In genomic region chr16:84143784-84144199, GRCh38 we compare ENCODE assay signal across 8 cellular contexts. TPM values are rescaled to one million over a fixed set of nuclear protein-coding genes. Genes with fewer than 3 reads are reported as not detected.
DNase-seq lines count a peak whose midpoint lies in the region; ATAC-seq and TF ChIP-seq lines count a peak whose summit lies in the region.

No MANE protein-coding gene starts in this region.

- H3K27ac ChIP-seq in MM.1S (ENCODE audit: low read length) (peak overlapping the region; percentile 84), neural cell (ENCODE audit: low read length) (peak overlapping the region; percentile 94)

- H3K9me3 ChIP-seq in MM.1S (replicated peaks; ENCODE audit: insufficient read depth, low read length) (no peaks in the 10 kb centered on the region), neural cell (ENCODE audit: low read length) (no peaks in the 10 kb centered on the region)

- ATAC-seq in HG03108 (IDR thresholded peaks at IDR 0.05; ENCODE audit: unreplicated experiment), result no peak

- H3K27me3 ChIP-seq in MM.1S (replicated peaks; ENCODE audit: insufficient read depth, low read length) (no peaks in the 10 kb centered on the region), neural cell (ENCODE audit: insufficient read depth, low read depth, low read length) (no peaks in the 10 kb centered on the region)

- peak overlapping the region in 2 of 7 donors; percentile 68 to 87 for H3K27ac Mint-ChIP-seq in CD14-positive monocyte

- H4K20me1 ChIP-seq in MM.1S (ENCODE audit: insufficient read depth, low read length) (no peaks in the 10 kb centered on the region), neural cell (ENCODE audit: insufficient read depth) (no peaks in the 10 kb centered on the region)

- H3K9me3 Mint-ChIP-seq in CD14-positive monocyte, result peaks cover 0 to 2% (median 0%) of the 10 kb centered on the region in 7 donors

- H3K9me2 ChIP-seq in MM.1S (replicated peaks; ENCODE audit: insufficient read depth, low read length) (no peaks in the 10 kb centered on the region), neural cell (ENCODE audit: insufficient read depth, low read length) (no peaks in the 10 kb centered on the region)

- H3K79me2 ChIP-seq in MM.1S (ENCODE audit: low read length) (peaks cover 46% of the 10 kb centered on the region), neural cell (replicated peaks; ENCODE audit: insufficient read depth, low read length) (peaks cover 43% of the 10 kb centered on the region)

- H3F3A ChIP-seq in MM.1S (ENCODE audit: insufficient read depth, low read length) (peaks cover 8% of the 10 kb centered on the region), neural cell (ENCODE audit: insufficient read depth, low read length, poor library complexity, severe bottlenecking) (no peaks in the 10 kb centered on the region)

- peaks cover 17% of the 10 kb centered on the region for H3K4me1 ChIP-seq in MM.1S (ENCODE audit: low read length)

- H3K9ac ChIP-seq in MM.1S (ENCODE audit: low read length) (peak overlapping the region; percentile 92), neural cell (ENCODE audit: low read length) (peak overlapping the region; percentile 95)

- no peaks in the 10 kb centered on the region for H3K36me3 ChIP-seq in MM.1S (replicated peaks; ENCODE audit: insufficient read depth, low read length)
- peaks cover 5% of the 10 kb centered on the region for H3K36me3 ChIP-seq in neural cell (ENCODE audit: insufficient read depth, low read length)

- H3K4me2 ChIP-seq in MM.1S (ENCODE audit: low read depth, low read length) (peak overlapping the region; percentile 68), neural cell (ENCODE audit: low read length) (peak overlapping the region; percentile 88)

- no peak overlapping the region for H2AFZ ChIP-seq in MM.1S (ENCODE audit: low read length)
- peak overlapping the region; percentile 60 for H2AFZ ChIP-seq in neural cell (ENCODE audit: low read depth, low read length)

- intact Hi-C loops in CD14-positive monocyte (cut with micrococcal nuclease), result loop anchor here in 1 of 2 donors (10.0 kb wide), 1 partner anchor 51 kb away; the partner anchor contains the start of gene ADAD2

- no peak for TF ChIP-seq CTCF in CD14-positive monocyte (IDR thresholded peaks at IDR 0.05)
- TF ChIP-seq CTCF in MM.1S (IDR thresholded peaks at IDR 0.05; ENCODE audit: low read length), result no peak
- TF ChIP-seq CTCF in neural cell (IDR thresholded peaks at IDR 0.05; ENCODE audit: poor library complexity, severe bottlenecking), result no peak

- peaks cover 2 to 7% of the 10 kb centered on the region in 2 donors for H3K36me3 Mint-ChIP-seq in CD14-positive monocyte

- TF ChIP-seq RAD21 in neural cell (conservative IDR thresholded peaks at IDR 0.05), result no peak

- no peak for DNase-seq in CD14-positive monocyte (ENCODE audit: low spot score)
- DNase-seq in MM.1S, result no peak
- peak; percentile 20 for DNase-seq in dermis blood vessel endothelial cell
- DNase-seq in Ammon's horn (ENCODE audit: low spot score), result no peak
- DNase-seq in DMS79 treated with DMSO at 0.1 percent for 48 hours (lab: John Stamatoyannopoulos, UW), result no peak
- DNase-seq in NCI-H524 treated with DMSO at 0.1 percent for 48 hours (lab: John Stamatoyannopoulos, UW), result no peak

- TF ChIP-seq EP300 in neural cell (conservative IDR thresholded peaks at IDR 0.05; ENCODE audit: poor library complexity, severe bottlenecking), result no peak

- peaks cover 5% of the 10 kb centered on the region for H3K4me1 Mint-ChIP-seq in CD14-positive monocyte

- H3K4me3 Mint-ChIP-seq in CD14-positive monocyte, result peak overlapping the region; percentile 90 to 98

- H3K27me3 Mint-ChIP-seq in CD14-positive monocyte (ENCODE audit: low read depth in 3 of 3), result peaks cover 7 to 30% (median 19%) of the 10 kb centered on the region in 3 donors

- H3K4me3 ChIP-seq in MM.1S (ENCODE audit: low read length), result peak overlapping the region; percentile 69
- H3K4me3 ChIP-seq in neural cell (ENCODE audit: low read length), result peak overlapping the region; percentile 97

TF ChIP-seq in neural cell, 6 proteins besides CTCF, POLR2A, EP300 and RAD21:
- TF ChIP-seq EZH2 (IDR thresholded peaks at IDR 0.05; ENCODE audit: borderline replicate concordance, insufficient read depth, low read length, poor library complexity, severe bottlenecking), result no peak
- no peak for TF ChIP-seq MXI1 (conservative IDR thresholded peaks at IDR 0.05; ENCODE audit: poor library complexity, severe bottlenecking)
- TF ChIP-seq SMC3 (conservative IDR thresholded peaks at IDR 0.05; ENCODE audit: poor library complexity), result no peak
- TF ChIP-seq POLR2AphosphoS5 (IDR thresholded peaks at IDR 0.05), result no peak
- TF ChIP-seq REST (IDR thresholded peaks at IDR 0.05; ENCODE audit: borderline replicate concordance), result no peak
- TF ChIP-seq TAF1 (IDR thresholded peaks at IDR 0.05; ENCODE audit: low read depth), result no peak
TF ChIP-seq in neural cell: peak in this region for 0.

RNA-seq across cellular contexts. Expression of gene HSDL1, which starts 1.2 kb away (rescaled TPM):
- polyA plus RNA-seq in CD14-positive monocyte (1 to 10 TPM; 7.3 to 8.0 TPM), neural cell (211 and 217 TPM in 2 replicates)
- 28.2 and 32.0 TPM in 2 replicates for total RNA-seq in dermis blood vessel endothelial cell
- polyA minus RNA-seq in neural cell, result 285 and 291 TPM in 2 replicates

RNA-seq across cellular contexts. Expression of gene DNAAF1, which starts 1.3 kb away (rescaled TPM):
- polyA plus RNA-seq in CD14-positive monocyte (under 1 TPM in 1 of 2 donors, not detected in 1; 0.23 TPM), neural cell (0.71 TPM in 1 of 2 replicates, not detected in the other)
- total RNA-seq in dermis blood vessel endothelial cell, result under 0.01 TPM in 1 of 2 replicates, not detected in the other
- under 0.01 and 0.23 TPM in 2 replicates for polyA minus RNA-seq in neural cell

RNA-seq across cellular contexts. Expression of gene MBTPS1, which starts 27.1 kb away (rescaled TPM):
- polyA plus RNA-seq in CD14-positive monocyte (10 to 100 TPM; 26.4 to 28.0 TPM), neural cell (66.9 and 86.9 TPM in 2 replicates)
- 120 and 138 TPM in 2 replicates for total RNA-seq in dermis blood vessel endothelial cell
- polyA minus RNA-seq in neural cell, result 106 and 107 TPM in 2 replicates

RNA-seq across cellular contexts. Expression of gene TAF1C, which starts 43.1 kb away (rescaled TPM):
- 1 to 10 TPM; 4.0 to 4.5 TPM for polyA plus RNA-seq in CD14-positive monocyte
- 16.8 and 24.2 TPM in 2 replicates for total RNA-seq in dermis blood vessel endothelial cell
- polyA plus RNA-seq in neural cell, result 25.5 and 43.3 TPM in 2 replicates
- 39.9 and 41.6 TPM in 2 replicates for polyA minus RNA-seq in neural cell

RNA-seq across cellular contexts. Expression of gene ADAD2, which starts 47.2 kb away (rescaled TPM):
- polyA plus RNA-seq in CD14-positive monocyte (not detected), neural cell (not detected in 2 replicates)
- total RNA-seq in dermis blood vessel endothelial cell, result not detected in 2 replicates
- not detected in 2 replicates for polyA minus RNA-seq in neural cell

Comparison
In these comparisons a context has a peak if more than half of its experiments do, and no peak if none do; other contexts are left out.
1. RNA of gene HSDL1, which starts 1.2 kb away (polyA plus RNA-seq): 211 to 217 TPM in neural cell; 7.3 to 8.0 TPM in CD14-positive monocyte; every median in the first group is over 10 times any median in the second.